9 cellular contexts compared by ENCODE assay signal in genomic region chr4:42282081-42282901, GRCh38.
DNase-seq lines count a peak whose midpoint lies in the region; ATAC-seq and TF ChIP-seq lines count a peak whose summit lies in the region.
"Had no signal": no experiment of that assay in that cellular context is flagged by ENCODE, and none has a peak within 500 bp of the region (broad histone marks: within the 10 kb centered on the region; RNA-seq: fewer than 3 reads in every experiment).

No MANE protein-coding gene starts in this region.

- intact Hi-C loops in esophagus muscularis mucosa (cut with DNase I), result loop anchor here (1.0 to 10.0 kb wide), 2 partner anchors 236 to 583 kb away; no protein-coding TSS in a partner anchor

- peaks cover 0 to 11% (median 8%) of the 10 kb centered on the region in 4 donors for H3K4me1 ChIP-seq in esophagus muscularis mucosa
- H3K4me1 ChIP-seq in effector memory CD4-positive, alpha-beta T cell (ENCODE audit: control insufficient read depth, insufficient read depth, low read length, poor library complexity, severe bottlenecking), result no peaks in the 10 kb centered on the region

- no peak for TF ChIP-seq EP300 in esophagus muscularis mucosa (IDR thresholded peaks at IDR 0.05)

- no peaks in the 10 kb centered on the region for H3K36me3 ChIP-seq in esophagus muscularis mucosa
- H3K36me3 ChIP-seq in effector memory CD4-positive, alpha-beta T cell (ENCODE audit: control insufficient read depth, insufficient read depth, low read length), result no peaks in the 10 kb centered on the region

- peaks cover 5% of the 10 kb centered on the region for H3K27me3 Mint-ChIP-seq in T-helper 2 cell treated with Interferon-gamma antibody and Interleukin-4, amounts not matched to agents 5 μg/mL and 100 μg/mL, for 36 hours (ENCODE audit: low read depth)
- peaks cover 0 to 18% (median 9%) of the 10 kb centered on the region in 5 donors for H3K27me3 Mint-ChIP-seq in naive thymus-derived CD8-positive, alpha-beta T cell

- TF ChIP-seq CTCF in esophagus muscularis mucosa (IDR thresholded peaks at IDR 0.05), result peak; percentile 61 to 71 (median 65)

- TF ChIP-seq POLR2A in esophagus muscularis mucosa (IDR thresholded peaks at IDR 0.05; ENCODE audit: low read depth), result no peak

- no peaks in the 10 kb centered on the region for H3K27me3 ChIP-seq in esophagus muscularis mucosa
- H3K27me3 ChIP-seq in effector memory CD4-positive, alpha-beta T cell (replicated peaks; ENCODE audit: control insufficient read depth, insufficient read depth, low read length, poor library complexity, severe bottlenecking), result no peaks in the 10 kb centered on the region

- no peaks in the 10 kb centered on the region for H3K9me3 ChIP-seq in esophagus muscularis mucosa
- H3K9me3 ChIP-seq in effector memory CD4-positive, alpha-beta T cell (ENCODE audit: control insufficient read depth, low read length), result no peaks in the 10 kb centered on the region

- DNase-seq in COLO668 (lab: John Stamatoyannopoulos, UW; ENCODE audit: unreplicated experiment), result peak; percentile 41
- DNase-seq in NCI-H1417 treated with DMSO at 0.1 percent for 48 hours (lab: John Stamatoyannopoulos, UW), result peak; percentile 62
- peak; percentile 25 for DNase-seq in T-helper 2 cell treated with Interferon-gamma antibody and Interleukin-4, amounts not matched to agents 5 μg/mL and 100 μg/mL, for 36 hours (ENCODE audit: low spot score)
- DNase-seq in esophagus muscularis mucosa (ENCODE audit: extremely low spot score), result no peak
- DNase-seq in naive thymus-derived CD8-positive, alpha-beta T cell, result peak in 5 of 10 donors; percentile 5 to 39 (median 29)
- no peak for DNase-seq in effector memory CD4-positive, alpha-beta T cell

- peaks cover 5% of the 10 kb centered on the region for H3K4me1 Mint-ChIP-seq in T-helper 2 cell treated with Interferon-gamma antibody and Interleukin-4, amounts not matched to agents 5 μg/mL and 100 μg/mL, for 36 hours (ENCODE audit: low read depth)
- peaks cover 0 to 8% (median 7%) of the 10 kb centered on the region in 4 donors for H3K4me1 Mint-ChIP-seq in naive thymus-derived CD8-positive, alpha-beta T cell

- H3K9me3 Mint-ChIP-seq in T-helper 2 cell treated with Interferon-gamma antibody and Interleukin-4, amounts not matched to agents 5 μg/mL and 100 μg/mL, for 36 hours, result no peaks in the 10 kb centered on the region
- no peaks in the 10 kb centered on the region for H3K9me3 Mint-ChIP-seq in naive thymus-derived CD8-positive, alpha-beta T cell

- no peaks in the 10 kb centered on the region for H3K36me3 Mint-ChIP-seq in T-helper 2 cell treated with Interferon-gamma antibody and Interleukin-4, amounts not matched to agents 5 μg/mL and 100 μg/mL, for 36 hours (ENCODE audit: low read depth)
- H3K36me3 Mint-ChIP-seq in naive thymus-derived CD8-positive, alpha-beta T cell, result no peaks in the 10 kb centered on the region
- H3K36me3 Mint-ChIP-seq: activated naive CD8-positive, alpha-beta T cell had no signal

- H3K4me3 Mint-ChIP-seq in T-helper 2 cell treated with Interferon-gamma antibody and Interleukin-4, amounts not matched to agents 5 μg/mL and 100 μg/mL, for 36 hours, result no peak overlapping the region
- H3K4me3 Mint-ChIP-seq in naive thymus-derived CD8-positive, alpha-beta T cell, result peak overlapping the region in 6 of 10 donors; percentile 3 to 34 (median 10)
- H3K4me3 Mint-ChIP-seq: activated naive CD8-positive, alpha-beta T cell had no signal

- POLR2A ChIA-PET in naive thymus-derived CD8-positive, alpha-beta T cell (lab: Charles Lee), result no interaction called here

- peak overlapping the region in 1 of 4 donors; percentile 14 for H3K27ac ChIP-seq in esophagus muscularis mucosa (replicated peaks in 1 of 4)
- H3K27ac ChIP-seq in effector memory CD4-positive, alpha-beta T cell (ENCODE audit: insufficient read depth, low read length, poor library complexity, severe bottlenecking), result no peak overlapping the region

- no peak overlapping the region for H3K4me3 ChIP-seq in esophagus muscularis mucosa
- no peak overlapping the region for H3K4me3 ChIP-seq in effector memory CD4-positive, alpha-beta T cell (ENCODE audit: insufficient read depth, low read depth, low read length, poor library complexity, severe bottlenecking)

- H3K27ac Mint-ChIP-seq in T-helper 2 cell treated with Interferon-gamma antibody and Interleukin-4, amounts not matched to agents 5 μg/mL and 100 μg/mL, for 36 hours, result no peak overlapping the region
- no peak overlapping the region for H3K27ac Mint-ChIP-seq in naive thymus-derived CD8-positive, alpha-beta T cell
- H3K27ac Mint-ChIP-seq: activated naive CD8-positive, alpha-beta T cell had no signal

- 29% methylated on average over 12 of the region's 12 CpGs for WGBS in esophagus muscularis mucosa

- ATAC-seq in GM18861 (IDR thresholded peaks at IDR 0.05; ENCODE audit: unreplicated experiment) (peak; percentile 74), HG02973 (IDR thresholded peaks at IDR 0.05; ENCODE audit: unreplicated experiment) (peak; percentile 75)
- peak; percentile 47 to 55 for ATAC-seq in naive thymus-derived CD8-positive, alpha-beta T cell

Comparison
In these comparisons a context has a peak if more than half of its experiments do, and no peak if none do; other contexts are left out.
1. DNase-seq: peak in COLO668 (single experiment), NCI-H1417 treated with DMSO at 0.1 percent for 48 hours (single experiment) and T-helper 2 cell treated with Interferon-gamma antibody and Interleukin-4, amounts not matched to agents 5 μg/mL and 100 μg/mL, for 36 hours (single experiment); none in esophagus muscularis mucosa (single experiment) and effector memory CD4-positive, alpha-beta T cell (0 of 3).
2. Peak in every context shown above with its lines, with median percentiles within 50 percentile points of each other: ATAC-seq.